3 cellular contexts compared by ENCODE assay signal in the genomic region with DNA sequence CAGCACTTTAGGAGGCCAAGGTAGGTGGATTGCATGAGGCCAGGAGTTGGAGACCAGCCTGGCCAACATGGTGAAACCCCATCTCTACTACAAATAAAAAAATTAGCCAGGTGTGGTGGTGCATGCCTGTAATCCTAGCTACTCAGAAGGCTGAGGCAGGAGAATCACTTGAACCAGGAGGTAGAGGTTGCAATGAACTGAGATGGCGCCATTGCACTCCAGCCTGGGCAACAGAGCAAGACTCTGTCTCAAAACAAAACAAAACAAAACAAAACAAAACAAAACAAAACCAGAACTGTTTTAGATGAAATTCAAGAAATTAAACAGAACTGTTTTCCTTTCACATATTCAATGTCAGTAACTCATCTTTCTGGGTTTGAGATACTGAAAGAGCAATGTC.
TF ChIP-seq lines count a peak whose summit lies in the region.

No MANE protein-coding gene starts in this region.

TF ChIP-seq in WTC11, 78 proteins besides CTCF, POLR2A, EP300 and RAD21:
- TF ChIP-seq ZNF121 (CRISPR knock-in tag; IDR thresholded peaks at IDR 0.05): 0 out of 2 replicates have a peak, but pooled peaks have one; percentile 52

TF ChIP-seq in K562, 482 proteins besides CTCF, POLR2A, EP300 and RAD21:
- TF ChIP-seq, protein P1, sequence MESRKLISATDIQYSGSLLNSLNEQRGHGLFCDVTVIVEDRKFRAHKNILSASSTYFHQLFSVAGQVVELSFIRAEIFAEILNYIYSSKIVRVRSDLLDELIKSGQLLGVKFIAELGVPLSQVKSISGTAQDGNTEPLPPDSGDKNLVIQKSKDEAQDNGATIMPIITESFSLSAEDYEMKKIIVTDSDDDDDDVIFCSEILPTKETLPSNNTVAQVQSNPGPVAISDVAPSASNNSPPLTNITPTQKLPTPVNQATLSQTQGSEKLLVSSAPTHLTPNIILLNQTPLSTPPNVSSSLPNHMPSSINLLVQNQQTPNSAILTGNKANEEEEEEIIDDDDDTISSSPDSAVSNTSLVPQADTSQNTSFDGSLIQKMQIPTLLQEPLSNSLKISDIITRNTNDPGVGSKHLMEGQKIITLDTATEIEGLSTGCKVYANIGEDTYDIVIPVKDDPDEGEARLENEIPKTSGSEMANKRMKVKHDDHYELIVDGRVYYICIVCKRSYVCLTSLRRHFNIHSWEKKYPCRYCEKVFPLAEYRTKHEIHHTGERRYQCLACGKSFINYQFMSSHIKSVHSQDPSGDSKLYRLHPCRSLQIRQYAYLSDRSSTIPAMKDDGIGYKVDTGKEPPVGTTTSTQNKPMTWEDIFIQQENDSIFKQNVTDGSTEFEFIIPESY (CRISPR knock-in tag; IDR thresholded peaks at IDR 0.05): peak; percentile 85
- TF ChIP-seq ZNF121 (CRISPR knock-in tag; conservative IDR thresholded peaks at IDR 0.05) (peak; percentile 84), ZNF232 (CRISPR knock-in tag; IDR thresholded peaks at IDR 0.05) (peak; percentile 30; the same call in 1 of the 2 replicates), FOXK2 (conservative IDR thresholded peaks at IDR 0.05 in 1 of 2, IDR thresholded peaks at IDR 0.05 in 1 of 2; ENCODE audit: low read depth in 2 of 2) (0 out of 4 replicates have a peak, but pooled peaks of 1 of the 2 experiments have one; percentile 2), BCOR (IDR thresholded peaks at IDR 0.05) (peak; percentile 65), HDAC2 (IDR thresholded peaks at IDR 0.05) (0 out of 2 replicates have a peak, but pooled peaks have one; percentile 10)
- TF ChIP-seq, protein P2, sequence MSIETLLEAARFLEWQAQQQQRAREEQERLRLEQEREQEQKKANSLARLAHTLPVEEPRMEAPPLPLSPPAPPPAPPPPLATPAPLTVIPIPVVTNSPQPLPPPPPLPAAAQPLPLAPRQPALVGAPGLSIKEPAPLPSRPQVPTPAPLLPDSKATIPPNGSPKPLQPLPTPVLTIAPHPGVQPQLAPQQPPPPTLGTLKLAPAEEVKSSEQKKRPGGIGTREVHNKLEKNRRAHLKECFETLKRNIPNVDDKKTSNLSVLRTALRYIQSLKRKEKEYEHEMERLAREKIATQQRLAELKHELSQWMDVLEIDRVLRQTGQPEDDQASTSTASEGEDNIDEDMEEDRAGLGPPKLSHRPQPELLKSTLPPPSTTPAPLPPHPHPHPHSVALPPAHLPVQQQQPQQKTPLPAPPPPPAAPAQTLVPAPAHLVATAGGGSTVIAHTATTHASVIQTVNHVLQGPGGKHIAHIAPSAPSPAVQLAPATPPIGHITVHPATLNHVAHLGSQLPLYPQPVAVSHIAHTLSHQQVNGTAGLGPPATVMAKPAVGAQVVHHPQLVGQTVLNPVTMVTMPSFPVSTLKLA (conservative IDR thresholded peaks at IDR 0.05): 0 out of 4 replicates have a peak, but pooled peaks of 1 of the 2 experiments have one; percentile 7

TF ChIP-seq in HepG2, 621 proteins besides CTCF, POLR2A, EP300 and RAD21:
- TF ChIP-seq ZNF121 (CRISPR knock-in tag; IDR thresholded peaks at IDR 0.05): peak; percentile 96
